1 cellular context compared by ENCODE assay signal in genomic region chr17:81927653-81928496, GRCh38.
TF ChIP-seq lines count a peak whose summit lies in the region.

MAFG (minus strand) TSS chr17:81927735; CDS start chr17:81923185, 4,550 bp downstream.

TF ChIP-seq in HepG2, 621 proteins besides CTCF, POLR2A, EP300 and RAD21 (continued from another document and continues in another):
- TF ChIP-seq, protein P1, sequence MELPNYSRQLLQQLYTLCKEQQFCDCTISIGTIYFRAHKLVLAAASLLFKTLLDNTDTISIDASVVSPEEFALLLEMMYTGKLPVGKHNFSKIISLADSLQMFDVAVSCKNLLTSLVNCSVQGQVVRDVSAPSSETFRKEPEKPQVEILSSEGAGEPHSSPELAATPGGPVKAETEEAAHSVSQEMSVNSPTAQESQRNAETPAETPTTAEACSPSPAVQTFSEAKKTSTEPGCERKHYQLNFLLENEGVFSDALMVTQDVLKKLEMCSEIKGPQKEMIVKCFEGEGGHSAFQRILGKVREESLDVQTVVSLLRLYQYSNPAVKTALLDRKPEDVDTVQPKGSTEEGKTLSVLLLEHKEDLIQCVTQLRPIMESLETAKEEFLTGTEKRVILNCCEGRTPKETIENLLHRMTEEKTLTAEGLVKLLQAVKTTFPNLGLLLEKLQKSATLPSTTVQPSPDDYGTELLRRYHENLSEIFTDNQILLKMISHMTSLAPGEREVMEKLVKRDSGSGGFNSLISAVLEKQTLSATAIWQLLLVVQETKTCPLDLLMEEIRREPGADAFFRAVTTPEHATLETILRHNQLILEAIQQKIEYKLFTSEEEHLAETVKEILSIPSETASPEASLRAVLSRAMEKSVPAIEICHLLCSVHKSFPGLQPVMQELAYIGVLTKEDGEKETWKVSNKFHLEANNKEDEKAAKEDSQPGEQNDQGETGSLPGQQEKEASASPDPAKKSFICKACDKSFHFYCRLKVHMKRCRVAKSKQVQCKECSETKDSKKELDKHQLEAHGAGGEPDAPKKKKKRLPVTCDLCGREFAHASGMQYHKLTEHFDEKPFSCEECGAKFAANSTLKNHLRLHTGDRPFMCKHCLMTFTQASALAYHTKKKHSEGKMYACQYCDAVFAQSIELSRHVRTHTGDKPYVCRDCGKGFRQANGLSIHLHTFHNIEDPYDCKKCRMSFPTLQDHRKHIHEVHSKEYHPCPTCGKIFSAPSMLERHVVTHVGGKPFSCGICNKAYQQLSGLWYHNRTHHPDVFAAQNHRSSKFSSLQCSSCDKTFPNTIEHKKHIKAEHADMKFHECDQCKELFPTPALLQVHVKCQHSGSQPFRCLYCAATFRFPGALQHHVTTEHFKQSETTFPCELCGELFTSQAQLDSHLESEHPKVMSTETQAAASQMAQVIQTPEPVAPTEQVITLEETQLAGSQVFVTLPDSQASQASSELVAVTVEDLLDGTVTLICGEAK (IDR thresholded peaks at IDR 0.05): no peak
- TF ChIP-seq, protein P1 (CRISPR knock-in tag; IDR thresholded peaks at IDR 0.05): peak; percentile 67
- TF ChIP-seq ZNF577 (CRISPR knock-in tag; IDR thresholded peaks at IDR 0.05; ENCODE audit: borderline replicate concordance, low read depth) (peak; percentile 53; the same call in 1 of the 2 replicates), ZNF512 (CRISPR knock-in tag; IDR thresholded peaks at IDR 0.05) (no peak), MATR3 (CRISPR knock-in tag; IDR thresholded peaks at IDR 0.05) (no peak), ZNF263 (CRISPR knock-in tag; IDR thresholded peaks at IDR 0.05) (peak; percentile 62), PHB2 (IDR thresholded peaks at IDR 0.05; ENCODE audit: partially characterized antibody) (no peak), SNRNP70 (IDR thresholded peaks at IDR 0.05; ENCODE audit: low read depth, low read length) (no peak), ZNF709 (CRISPR knock-in tag; IDR thresholded peaks at IDR 0.05) (peak; percentile 59; the same call in 1 of the 2 replicates), ZFYVE20 (CRISPR knock-in tag; IDR thresholded peaks at IDR 0.05; ENCODE audit: borderline replicate concordance, low read depth) (no peak; the same call in 1 of the 2 replicates), ZNF749 (CRISPR knock-in tag; IDR thresholded peaks at IDR 0.05; ENCODE audit: borderline replicate concordance) (no peak), KDM4B (CRISPR knock-in tag; IDR thresholded peaks at IDR 0.05) (no peak; the same call in 1 of the 2 replicates), ZNF776 (CRISPR knock-in tag; IDR thresholded peaks at IDR 0.05) (peak; percentile 93), NR2F2 (IDR thresholded peaks at IDR 0.05; ENCODE audit: borderline replicate concordance, low read depth) (no peak), ZNF570 (CRISPR knock-in tag; IDR thresholded peaks at IDR 0.05; ENCODE audit: borderline replicate concordance) (no peak), CERS6 (CRISPR knock-in tag; IDR thresholded peaks at IDR 0.05) (no peak; the same call in 1 of the 2 replicates), MAZ (IDR thresholded peaks at IDR 0.05; ENCODE audit: borderline replicate concordance, low read depth, low read length) (peak; percentile 46; the same call in 1 of the 2 replicates), MAZ (CRISPR knock-in tag; IDR thresholded peaks at IDR 0.05; ENCODE audit: low read depth) (peak; percentile 93), ZNF782 (CRISPR knock-in tag; IDR thresholded peaks at IDR 0.05; ENCODE audit: borderline replicate concordance) (no peak; the same call in 1 of the 2 replicates), ZNF792 (CRISPR knock-in tag; IDR thresholded peaks at IDR 0.05) (no peak), ZNF225 (CRISPR knock-in tag; IDR thresholded peaks at IDR 0.05) (peak; percentile 53; the same call in 1 of the 2 replicates), ZGPAT (CRISPR knock-in tag; IDR thresholded peaks at IDR 0.05) (0 out of 2 replicates have a peak, but pooled peaks have one; percentile 31), MEF2D (CRISPR knock-in tag; IDR thresholded peaks at IDR 0.05) (no peak), ZBTB44 (CRISPR knock-in tag; IDR thresholded peaks at IDR 0.05) (no peak), CENPT (CRISPR knock-in tag; IDR thresholded peaks at IDR 0.05; ENCODE audit: low read depth) (no peak), TCF7L2 (IDR thresholded peaks at IDR 0.05; ENCODE audit: low read depth, low read length) (no peak), MAFK (conservative IDR thresholded peaks at IDR 0.05 in 1 of 2, IDR thresholded peaks at IDR 0.05 in 1 of 2; ENCODE audit: low read length in 2 of 2) (no peak), ZNF841 (CRISPR knock-in tag; IDR thresholded peaks at IDR 0.05; ENCODE audit: borderline replicate concordance) (no peak), GPBP1L1 (CRISPR knock-in tag; IDR thresholded peaks at IDR 0.05) (no peak)
- TF ChIP-seq, protein P2, sequence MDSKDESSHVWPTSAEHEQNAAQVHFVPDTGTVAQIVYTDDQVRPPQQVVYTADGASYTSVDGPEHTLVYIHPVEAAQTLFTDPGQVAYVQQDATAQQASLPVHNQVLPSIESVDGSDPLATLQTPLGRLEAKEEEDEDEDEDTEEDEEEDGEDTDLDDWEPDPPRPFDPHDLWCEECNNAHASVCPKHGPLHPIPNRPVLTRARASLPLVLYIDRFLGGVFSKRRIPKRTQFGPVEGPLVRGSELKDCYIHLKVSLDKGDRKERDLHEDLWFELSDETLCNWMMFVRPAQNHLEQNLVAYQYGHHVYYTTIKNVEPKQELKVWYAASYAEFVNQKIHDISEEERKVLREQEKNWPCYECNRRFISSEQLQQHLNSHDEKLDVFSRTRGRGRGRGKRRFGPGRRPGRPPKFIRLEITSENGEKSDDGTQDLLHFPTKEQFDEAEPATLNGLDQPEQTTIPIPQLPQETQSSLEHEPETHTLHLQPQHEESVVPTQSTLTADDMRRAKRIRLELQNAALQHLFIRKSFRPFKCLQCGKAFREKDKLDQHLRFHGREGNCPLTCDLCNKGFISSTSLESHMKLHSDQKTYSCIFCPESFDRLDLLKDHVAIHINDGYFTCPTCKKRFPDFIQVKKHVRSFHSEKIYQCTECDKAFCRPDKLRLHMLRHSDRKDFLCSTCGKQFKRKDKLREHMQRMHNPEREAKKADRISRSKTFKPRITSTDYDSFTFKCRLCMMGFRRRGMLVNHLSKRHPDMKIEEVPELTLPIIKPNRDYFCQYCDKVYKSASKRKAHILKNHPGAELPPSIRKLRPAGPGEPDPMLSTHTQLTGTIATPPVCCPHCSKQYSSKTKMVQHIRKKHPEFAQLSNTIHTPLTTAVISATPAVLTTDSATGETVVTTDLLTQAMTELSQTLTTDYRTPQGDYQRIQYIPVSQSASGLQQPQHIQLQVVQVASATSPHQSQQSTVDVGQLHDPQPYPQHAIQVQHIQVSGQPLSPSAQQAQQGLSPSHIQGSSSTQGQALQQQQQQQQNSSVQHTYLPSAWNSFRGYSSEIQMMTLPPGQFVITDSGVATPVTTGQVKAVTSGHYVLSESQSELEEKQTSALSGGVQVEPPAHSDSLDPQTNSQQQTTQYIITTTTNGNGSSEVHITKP (CRISPR knock-in tag; IDR thresholded peaks at IDR 0.05; ENCODE audit: low read depth): no peak
- TF ChIP-seq, protein P3, sequence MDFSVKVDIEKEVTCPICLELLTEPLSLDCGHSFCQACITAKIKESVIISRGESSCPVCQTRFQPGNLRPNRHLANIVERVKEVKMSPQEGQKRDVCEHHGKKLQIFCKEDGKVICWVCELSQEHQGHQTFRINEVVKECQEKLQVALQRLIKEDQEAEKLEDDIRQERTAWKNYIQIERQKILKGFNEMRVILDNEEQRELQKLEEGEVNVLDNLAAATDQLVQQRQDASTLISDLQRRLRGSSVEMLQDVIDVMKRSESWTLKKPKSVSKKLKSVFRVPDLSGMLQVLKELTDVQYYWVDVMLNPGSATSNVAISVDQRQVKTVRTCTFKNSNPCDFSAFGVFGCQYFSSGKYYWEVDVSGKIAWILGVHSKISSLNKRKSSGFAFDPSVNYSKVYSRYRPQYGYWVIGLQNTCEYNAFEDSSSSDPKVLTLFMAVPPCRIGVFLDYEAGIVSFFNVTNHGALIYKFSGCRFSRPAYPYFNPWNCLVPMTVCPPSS (IDR thresholded peaks at IDR 0.05): no peak
- TF ChIP-seq, protein P4, sequence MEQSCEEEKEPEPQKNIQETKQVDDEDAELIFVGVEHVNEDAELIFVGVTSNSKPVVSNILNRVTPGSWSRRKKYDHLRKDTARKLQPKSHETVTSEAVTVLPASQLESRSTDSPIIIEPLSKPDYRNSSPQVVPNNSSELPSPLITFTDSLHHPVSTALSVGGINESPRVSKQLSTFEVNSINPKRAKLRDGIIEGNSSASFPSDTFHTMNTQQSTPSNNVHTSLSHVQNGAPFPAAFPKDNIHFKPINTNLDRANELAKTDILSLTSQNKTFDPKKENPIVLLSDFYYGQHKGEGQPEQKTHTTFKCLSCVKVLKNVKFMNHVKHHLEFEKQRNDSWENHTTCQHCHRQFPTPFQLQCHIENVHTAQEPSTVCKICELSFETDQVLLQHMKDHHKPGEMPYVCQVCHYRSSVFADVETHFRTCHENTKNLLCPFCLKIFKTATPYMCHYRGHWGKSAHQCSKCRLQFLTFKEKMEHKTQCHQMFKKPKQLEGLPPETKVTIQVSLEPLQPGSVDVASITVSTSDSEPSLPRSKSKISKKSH (CRISPR knock-in tag; IDR thresholded peaks at IDR 0.05; ENCODE audit: borderline replicate concordance): no peak; the same call in 1 of the 2 replicates
